ENCODE assay signal across 8 cellular contexts in the genomic region with DNA sequence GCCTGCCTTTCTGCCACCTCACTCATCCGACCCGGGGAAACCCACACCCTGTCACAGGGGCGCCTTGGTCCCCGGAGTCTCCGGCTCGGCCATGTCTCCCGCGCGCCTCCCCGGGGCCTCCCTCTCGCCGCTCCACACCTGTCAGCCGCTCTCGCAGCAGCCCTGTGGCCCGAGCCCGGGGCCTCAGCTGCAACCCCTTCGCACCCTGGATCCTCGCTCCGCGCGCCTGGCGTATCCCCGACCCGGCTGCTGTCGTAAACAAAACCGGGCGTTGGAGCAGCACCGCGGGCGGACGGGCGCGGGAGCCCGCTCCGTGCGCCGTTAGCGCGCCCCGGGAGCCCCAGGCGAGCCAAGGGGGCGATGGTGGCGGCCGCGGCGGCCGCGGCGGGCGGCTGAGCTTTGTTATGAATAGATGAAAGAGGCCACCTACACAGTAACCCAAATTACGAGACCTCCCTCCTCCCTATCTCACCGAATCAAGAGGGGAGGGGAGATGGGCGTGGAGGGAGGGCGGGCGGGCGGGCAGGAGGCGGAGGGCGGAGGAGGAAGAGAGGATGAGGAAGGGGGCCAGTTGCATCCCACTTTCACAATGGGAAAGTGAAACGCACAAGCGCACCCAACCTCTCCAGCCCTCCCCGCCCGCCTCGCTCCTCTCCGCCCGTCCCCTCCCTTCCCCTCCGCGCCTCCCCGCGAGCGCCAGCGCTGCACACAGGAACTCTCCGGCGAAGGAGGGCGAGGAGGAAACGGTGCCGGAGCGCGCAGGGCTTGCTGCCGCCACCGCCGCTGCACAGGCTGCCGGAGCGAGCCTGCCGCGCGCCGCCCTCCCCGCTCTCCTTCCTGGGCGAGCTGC. TPM values are rescaled to one million over a fixed set of nuclear protein-coding genes. Genes with fewer than 3 reads are reported as not detected.
DNase-seq lines count a peak whose midpoint lies in the region; ATAC-seq and TF ChIP-seq lines count a peak whose summit lies in the region.

Gene PLXNC1, plus strand, starts transcription at position 587 of the 850 bp plus-strand sequence. CDS start 395 bp downstream, outside the sequence.

- H3K4me3 ChIP-seq in GM12865 (ENCODE audit: low read depth, low read length) (peak within 1 kb of the TSS; percentile 80), right lobe of liver (peak within 1 kb of the TSS; percentile 45 to 55 (median 54))

- peak within 1 kb of the TSS in 1 of 3 donors; percentile 49 for H3K27ac ChIP-seq in right lobe of liver

- WGBS in right lobe of liver (ENCODE audit: insufficient coverage, low coverage, low lambda C conversion rate, missing lambda C conversion rate): under 1% methylated on average over 29 of the region's 89 CpGs

- DNase-seq in GM12865 (ENCODE audit: low read depth) (peak; percentile 83), HCEC 1CT (peak; percentile 32), NCI-H1092 treated with DMSO at 0.1 percent for 48 hours (lab: John Stamatoyannopoulos, UW) (peak; percentile 74), dermis blood vessel endothelial cell (peak; percentile 30), right lobe of liver (peak; percentile 64 to 80 (median 78)), NCI-H1694 (lab: John Stamatoyannopoulos, UW) (no peak)
- DNase-seq in activated CD4-positive, alpha-beta T cell treated with anti-CD3 and anti-CD28 coated beads, Interleukin-2, amount 50 U/mL, for 1 hour: peak; percentile 62
- peak; percentile 67 to 72 for DNase-seq in stimulated activated CD4-positive, alpha-beta T cell treated with anti-CD3 and anti-CD28 coated beads, Interleukin-4, amount 100 ng/mL, for 4 hours

- TF ChIP-seq CTCF in GM12865 (IDR thresholded peaks at IDR 0.05; ENCODE audit: insufficient read depth, low read depth, low read length, missing control alignments) (no peak), right lobe of liver (IDR thresholded peaks at IDR 0.05) (no peak)

- intact Hi-C loops in right lobe of liver (cut with DNase I): loop anchor here (5.0 to 10.0 kb wide), 3 partner anchors 287 to 767 kb away; no protein-coding TSS in a partner anchor

- ATAC-seq in right lobe of liver: peak; percentile 10 to 29 (median 18)

- no peak for TF ChIP-seq POLR2A in right lobe of liver (IDR thresholded peaks at IDR 0.05)

- H3K36me3 ChIP-seq in right lobe of liver: no peaks in the 10 kb centered on the region

- H3K4me1 ChIP-seq in right lobe of liver: peaks cover 0 to 43% (median 15%) of the 10 kb centered on the region in 4 donors

- H3K27me3 ChIP-seq in right lobe of liver: no peaks in the 10 kb centered on the region

- H3K9me3 ChIP-seq in right lobe of liver: no peaks in the 10 kb centered on the region

RNA-seq across cellular contexts. Expression of gene PLXNC1, which starts in this region (rescaled TPM):
- total RNA-seq in dermis blood vessel endothelial cell: 0.17 and 0.23 TPM in 2 replicates
- total RNA-seq in right lobe of liver: 1 to 10 TPM; 1.6 to 7.0 (median 3.5) TPM

Comparison
In these comparisons a context has a peak if more than half of its experiments do, and no peak if none do; other contexts are left out.
1. Peak in DNase-seq in dermis blood vessel endothelial cell; RNA of the gene not detected or under 1 TPM.